ENCODE assay signal across 27 cellular contexts in genomic region chr12:16626991-16627390, GRCh38. TPM values are rescaled to one million over a fixed set of nuclear protein-coding genes. Genes with fewer than 3 reads are reported as not detected.
"Had no signal": no experiment of that assay in that cellular context is flagged by ENCODE, and none has a peak within 500 bp of the region (broad histone marks: within the 10 kb centered on the region; RNA-seq: fewer than 3 reads in every experiment).

No MANE protein-coding gene starts in this region.

- H3K9me3 ChIP-seq: ovary, psoas muscle, right lobe of liver, sigmoid colon, stomach, thoracic aorta, thyroid gland, tibial nerve, upper lobe of left lung, vagina had no signal

- H3K79me2 ChIP-seq: parathyroid adenoma had no signal

- H3K27me3 ChIP-seq: neural progenitor cell, ovary, right lobe of liver, sigmoid colon, stomach, thyroid gland, tibial nerve, upper lobe of left lung, vagina had no signal

- H2AFZ ChIP-seq: neural progenitor cell, parathyroid adenoma had no signal

- ATAC-seq: natural killer cell treated with Interleukin-12 subunit alpha and Interleukin-12 subunit beta and Interleukin-15 and Interleukin-18, amount 100 ng/mL, for 72 hours; psoas muscle; right cardiac atrium; right lobe of liver; stimulated activated effector memory CD8-positive, alpha-beta T cell treated with anti-CD3 and anti-CD28 coated beads, Interleukin-12 subunit alpha, Interleukin-12 subunit beta, amount 100 ng/mL, for 72 hours; stimulated activated naive B cell treated with anti-CD40 and anti-IgM and Interleukin-4, amounts not matched to agents 10 μg/mL and 1 μg/mL and 100 μg/mL, for 72 hours had no signal

- FAIRE-seq: small intestine, urothelium cell line had no signal

- H3K9ac ChIP-seq: neural progenitor cell, parathyroid adenoma had no signal

- H3K4me3 ChIP-seq: neural progenitor cell, ovary, psoas muscle, right lobe of liver, sigmoid colon, stomach, thoracic aorta, thyroid gland, tibial nerve, upper lobe of left lung, vagina had no signal

- H3K36me3 ChIP-seq: neural progenitor cell, ovary, right lobe of liver, sigmoid colon, stomach, thoracic aorta, thyroid gland, tibial nerve, upper lobe of left lung, vagina had no signal

- H3K4me1 ChIP-seq: neural progenitor cell, parathyroid adenoma, psoas muscle, right lobe of liver, stomach, thyroid gland, tibial nerve, upper lobe of left lung, vagina had no signal

- H3K4me2 ChIP-seq: neural progenitor cell had no signal

- DNase-seq: occipital lobe; ovary; posterior cingulate gyrus; psoas muscle; right cardiac atrium; right lobe of liver; sigmoid colon; small intestine; stimulated activated CD4-positive, alpha-beta T cell treated with anti-CD3 and anti-CD28 coated beads, Interleukin-15, amount 100 ng/mL, for 24 hours; stimulated activated CD4-positive, alpha-beta T cell treated with anti-CD3 and anti-CD28 coated beads, Interleukin-2, amount 100 ng/mL, for 24 hours; stimulated activated CD4-positive, alpha-beta T cell treated with anti-CD3 and anti-CD28 coated beads, Interleukin-2, amount 100 ng/mL, for 48 hours; stimulated activated CD4-positive, alpha-beta T cell treated with anti-CD3 and anti-CD28 coated beads, Interleukin-4, amount 100 ng/mL, for 24 hours; stimulated activated naive B cell treated with anti-CD40 and anti-IgM and Interleukin-4, amounts not matched to agents 10 μg/mL and 1 μg/mL and 100 μg/mL, for 72 hours; stimulated activated naive CD4-positive, alpha-beta T cell treated with Interleukin-2 at 50 U/mL for 16 hours; stomach; thyroid gland; trophoblast cell; upper lobe of left lung had no signal

- H3K27ac ChIP-seq: neural progenitor cell, ovary, parathyroid adenoma, psoas muscle, right lobe of liver, sigmoid colon, stomach, thoracic aorta, thyroid gland, tibial nerve, upper lobe of left lung, vagina had no signal

RNA-seq across cellular contexts. Expression of gene LMO3, which starts 21.0 kb away (rescaled TPM):
- total RNA-seq: natural killer cell treated with Interleukin-12 subunit alpha and Interleukin-12 subunit beta and Interleukin-15 and Interleukin-18, amount 100 ng/mL, for 72 hours; renal cortical epithelial cell had no signal
